Comparison of ENCODE assay signal across 13 cellular contexts in genomic region chr1:205259361-205259832, GRCh38. TPM values are rescaled to one million over a fixed set of nuclear protein-coding genes. Genes with fewer than 3 reads are reported as not detected.
DNase-seq lines count a peak whose midpoint lies in the region; ATAC-seq, FAIRE-seq and TF ChIP-seq lines count a peak whose summit lies in the region.
"Had no signal": no experiment of that assay in that cellular context is flagged by ENCODE, and none has a peak within 500 bp of the region (broad histone marks: within the 10 kb centered on the region; RNA-seq: fewer than 3 reads in every experiment).

No MANE protein-coding gene starts in this region.

- H2AFZ ChIP-seq in K562 (ENCODE audit: low read depth, low read length): no peak overlapping the region

- no peaks in the 10 kb centered on the region for H3K27me3 Mint-ChIP-seq in activated T-helper 2 cell treated with anti-CD3 and anti-CD28 coated beads, Interferon-gamma antibody, Interleukin-2, Interleukin-4, amounts not matched to agents 10 μg/mL and 5 μg/mL and 100 μg/mL, durations not matched to agents 14 hours and 24 hours and 36 hours (ENCODE audit: low read depth)
- H3K27me3 Mint-ChIP-seq in activated T-cell treated with anti-CD3 and anti-CD28 coated beads, Interleukin-2, amount 50 U/mL, for 72 hours (ENCODE audit: low read depth): peaks cover 5% of the 10 kb centered on the region

- H3K4me2 ChIP-seq in K562 (ENCODE audit: insufficient read depth, low read length): no peak overlapping the region

- H3K27ac ChIP-seq in K562 (ENCODE audit: extremely low read depth, low read depth, low read length) (no peak overlapping the region), upper lobe of left lung (peak overlapping the region in 3 of 4 donors; percentile 39 to 45 (median 42))

- ATAC-seq in Right ventricle myocardium inferior (peak; percentile 12), K562 (no peak), upper lobe of left lung (ENCODE audit: low FRiP score in 2 of 2) (no peak)
- no peak for ATAC-seq in activated T-cell treated with anti-CD3 and anti-CD28 coated beads, Interleukin-2, amount 50 U/mL, for 72 hours (replicated peaks in 1 of 2)
- ATAC-seq: natural killer cell; stimulated activated memory B cell treated with anti-CD40 and anti-IgM and Interleukin-4, amounts not matched to agents 10 μg/mL and 1 μg/mL and 100 μg/mL, for 72 hours had no signal

- no peaks in the 10 kb centered on the region for H3K9me3 Mint-ChIP-seq in activated T-helper 2 cell treated with anti-CD3 and anti-CD28 coated beads, Interferon-gamma antibody, Interleukin-2, Interleukin-4, amounts not matched to agents 10 μg/mL and 5 μg/mL and 100 μg/mL, durations not matched to agents 14 hours and 24 hours and 36 hours
- H3K9me3 Mint-ChIP-seq in activated T-cell treated with anti-CD3 and anti-CD28 coated beads, Interleukin-2, amount 50 U/mL, for 72 hours: no peaks in the 10 kb centered on the region
- H3K9me3 Mint-ChIP-seq: activated B cell treated with CpG ODN at 0.5 μM for 24 hours; natural killer cell; stimulated activated memory B cell treated with anti-CD40 and anti-IgM and Interleukin-4, amounts not matched to agents 10 μg/mL and 1 μg/mL and 100 μg/mL, for 72 hours had no signal

- DNase-seq in Right ventricle myocardium inferior (ENCODE audit: missing footprints): no peak
- DNase-seq in cardiac septum (ENCODE audit: low spot score): no peak
- DNase-seq in K562 (ENCODE audit: extremely low read depth in 1 of 4, low spot score in 3 of 4): no peak
- peak in 1 of 2 donors; percentile 72 for DNase-seq in upper lobe of left lung
- no peak for DNase-seq in NCI-H1417 (lab: John Stamatoyannopoulos, UW)
- no peak for DNase-seq in activated T-helper 2 cell treated with anti-CD3 and anti-CD28 coated beads, Interferon-gamma antibody, Interleukin-2, Interleukin-4, amounts not matched to agents 10 μg/mL and 5 μg/mL and 100 μg/mL, durations not matched to agents 14 hours and 24 hours and 36 hours (ENCODE audit: low spot score)
- DNase-seq in activated T-cell treated with anti-CD3 and anti-CD28 coated beads, Interleukin-2, amount 50 U/mL, for 72 hours: no peak
- DNase-seq: activated B cell treated with CpG ODN at 0.5 μM for 24 hours, KG1, natural killer cell, NCI-H510A had no signal

- intact Hi-C loops in Right ventricle myocardium inferior (cut with DNase I) (loop anchor here (5.0 kb wide), 2 partner anchors 117 to 282 kb away; no protein-coding TSS in a partner anchor), cardiac septum (cut with DNase I) (loop anchor here (5.0 kb wide), 2 partner anchors 117 to 272 kb away; no protein-coding TSS in a partner anchor), K562 (cut with micrococcal nuclease) (loop anchor here (5.0 kb wide), 1 partner anchor 117 kb away; no protein-coding TSS in a partner anchor)
- intact Hi-C loops in activated T-helper 2 cell treated with anti-CD3 and anti-CD28 coated beads, Interferon-gamma antibody, Interleukin-2, Interleukin-4, amounts not matched to agents 10 μg/mL and 5 μg/mL and 100 μg/mL, durations not matched to agents 14 hours and 24 hours and 36 hours (cut with micrococcal nuclease): loop anchor here (5.0 kb wide), 2 partner anchors 47 to 117 kb away; partner anchors contain the start of gene DSTYK

- 40% methylated on average over 10 of the region's 10 CpGs for WGBS in K562 (ENCODE audit: insufficient coverage, low coverage, missing lambda C conversion rate)
- 51 to 56% methylated on average over 10 of the region's 10 CpGs for WGBS in upper lobe of left lung, 2 donors

- TF ChIP-seq POLR2A in K562 (conservative IDR thresholded peaks at IDR 0.05) (no peak), upper lobe of left lung (IDR thresholded peaks at IDR 0.05) (no peak)

- H3K27ac Mint-ChIP-seq in activated T-helper 2 cell treated with anti-CD3 and anti-CD28 coated beads, Interferon-gamma antibody, Interleukin-2, Interleukin-4, amounts not matched to agents 10 μg/mL and 5 μg/mL and 100 μg/mL, durations not matched to agents 14 hours and 24 hours and 36 hours: no peak overlapping the region
- no peak overlapping the region for H3K27ac Mint-ChIP-seq in activated T-cell treated with anti-CD3 and anti-CD28 coated beads, Interleukin-2, amount 50 U/mL, for 72 hours
- H3K27ac Mint-ChIP-seq: activated B cell treated with CpG ODN at 0.5 μM for 24 hours; natural killer cell; stimulated activated memory B cell treated with anti-CD40 and anti-IgM and Interleukin-4, amounts not matched to agents 10 μg/mL and 1 μg/mL and 100 μg/mL, for 72 hours had no signal

- peaks cover 20% of the 10 kb centered on the region for H3K4me1 Mint-ChIP-seq in activated T-helper 2 cell treated with anti-CD3 and anti-CD28 coated beads, Interferon-gamma antibody, Interleukin-2, Interleukin-4, amounts not matched to agents 10 μg/mL and 5 μg/mL and 100 μg/mL, durations not matched to agents 14 hours and 24 hours and 36 hours (ENCODE audit: low read depth)
- peaks cover 36% of the 10 kb centered on the region for H3K4me1 Mint-ChIP-seq in activated T-cell treated with anti-CD3 and anti-CD28 coated beads, Interleukin-2, amount 50 U/mL, for 72 hours (ENCODE audit: low read depth)

- CTCF ChIA-PET in K562 (lab: Yijun Ruan, JAX; ENCODE audit: low intra/inter-chr PET ratio): no interaction called here

- H3K4me3 ChIP-seq in K562: no peak overlapping the region
- H3K4me3 ChIP-seq in iPS-15b (ENCODE audit: low read depth, low read length): no peak overlapping the region
- no peak overlapping the region for H3K4me3 ChIP-seq in upper lobe of left lung

- H4K20me1 ChIP-seq in K562 (replicated peaks; ENCODE audit: control insufficient read depth, insufficient read depth, low read length): no peaks in the 10 kb centered on the region

- TF ChIP-seq CTCF in K562 (IDR thresholded peaks at IDR 0.05 in 2 of 3, conservative IDR thresholded peaks at IDR 0.05 in 1 of 3; ENCODE audit: insufficient read depth in 2 of 3, low read depth in 1 of 3, low read length in 3 of 3): no peak; a peak in 1 of 6 replicates
- no peak for TF ChIP-seq CTCF in upper lobe of left lung (IDR thresholded peaks at IDR 0.05)

- H3K4me1 ChIP-seq in K562 (replicated peaks in 1 of 2; ENCODE audit: control insufficient read depth in 2 of 2, insufficient read depth in 2 of 2, low read length in 2 of 2): peaks cover 40 to 41% of the 10 kb centered on the region in 2 experiments
- H3K4me1 ChIP-seq in iPS-15b (ENCODE audit: control insufficient read depth, insufficient read depth, low read length): peaks cover 16% of the 10 kb centered on the region
- peaks cover 22 to 47% (median 42%) of the 10 kb centered on the region in 4 donors for H3K4me1 ChIP-seq in upper lobe of left lung

- no peak overlapping the region for H3K4me3 Mint-ChIP-seq in activated T-helper 2 cell treated with anti-CD3 and anti-CD28 coated beads, Interferon-gamma antibody, Interleukin-2, Interleukin-4, amounts not matched to agents 10 μg/mL and 5 μg/mL and 100 μg/mL, durations not matched to agents 14 hours and 24 hours and 36 hours (ENCODE audit: low read depth)
- H3K4me3 Mint-ChIP-seq in activated T-cell treated with anti-CD3 and anti-CD28 coated beads, Interleukin-2, amount 50 U/mL, for 72 hours: no peak overlapping the region
- H3K4me3 Mint-ChIP-seq: activated B cell treated with CpG ODN at 0.5 μM for 24 hours; natural killer cell; stimulated activated memory B cell treated with anti-CD40 and anti-IgM and Interleukin-4, amounts not matched to agents 10 μg/mL and 1 μg/mL and 100 μg/mL, for 72 hours had no signal

- BruUV-seq in K562 (replicated peaks; lab: Mats Ljungman, UMichigan): no TSS peak

- H3K27me3 ChIP-seq in K562 (ENCODE audit: control insufficient read depth in 2 of 2, insufficient read depth in 2 of 2, low read length in 2 of 2) (peaks cover 0 to 4% of the 10 kb centered on the region in 2 experiments; a peak in 1 of 5 replicates), iPS-15b (ENCODE audit: control insufficient read depth, insufficient read depth, low read length) (no peaks in the 10 kb centered on the region), upper lobe of left lung (no peaks in the 10 kb centered on the region)

- H3K9me3 ChIP-seq in K562 (replicated peaks; ENCODE audit: control insufficient read depth, insufficient read depth, low read depth, low read length) (no peaks in the 10 kb centered on the region), iPS-15b (ENCODE audit: control insufficient read depth, insufficient read depth, low read length) (no peaks in the 10 kb centered on the region), upper lobe of left lung (no peaks in the 10 kb centered on the region)

- H3K36me3 ChIP-seq in K562 (ENCODE audit: control insufficient read depth, insufficient read depth, low read length) (no peaks in the 10 kb centered on the region), iPS-15b (ENCODE audit: control insufficient read depth, insufficient read depth, low read length) (no peaks in the 10 kb centered on the region), upper lobe of left lung (no peaks in the 10 kb centered on the region)

- no peak for TF ChIP-seq RAD21 in K562 (CRISPR knock-in tag; conservative IDR thresholded peaks at IDR 0.05 in 1 of 2, IDR thresholded peaks at IDR 0.05 in 1 of 2)

- H3K9me1 ChIP-seq in K562 (ENCODE audit: control insufficient read depth, insufficient read depth, low read length): no peaks in the 10 kb centered on the region

- FAIRE-seq in K562 (lab: Jason Lieb, UNC): no peak

- TF ChIP-seq EP300 in K562 (IDR thresholded peaks at IDR 0.05; ENCODE audit: low read length) (no peak), upper lobe of left lung (IDR thresholded peaks at IDR 0.05) (no peak)

- H3K9ac ChIP-seq in K562 (ENCODE audit: insufficient read depth in 1 of 2, low read depth in 2 of 2, low read length in 2 of 2): peak overlapping the region in 1 of 2 experiments; percentile 56; a peak in 1 of 4 replicates
- peak overlapping the region; percentile 16 for H3K9ac ChIP-seq in iPS-15b (ENCODE audit: low read depth, low read length)

- no peaks in the 10 kb centered on the region for H3K79me2 ChIP-seq in K562 (ENCODE audit: control insufficient read depth, insufficient read depth, low read length)

- POLR2A ChIA-PET in K562 (lab: Yijun Ruan, JAX): interaction anchor here (0.5 to 1.6 kb wide), 6 partner anchors 31 to 448 kb away, joined by 3 to 4 read pairs (median 3); partner anchors contain the start of gene TMCC2

- no peaks in the 10 kb centered on the region for H3K36me3 Mint-ChIP-seq in activated T-helper 2 cell treated with anti-CD3 and anti-CD28 coated beads, Interferon-gamma antibody, Interleukin-2, Interleukin-4, amounts not matched to agents 10 μg/mL and 5 μg/mL and 100 μg/mL, durations not matched to agents 14 hours and 24 hours and 36 hours (ENCODE audit: low read depth)
- no peaks in the 10 kb centered on the region for H3K36me3 Mint-ChIP-seq in activated T-cell treated with anti-CD3 and anti-CD28 coated beads, Interleukin-2, amount 50 U/mL, for 72 hours (ENCODE audit: insufficient read depth in 2 of 2)
- H3K36me3 Mint-ChIP-seq: natural killer cell; stimulated activated memory B cell treated with anti-CD40 and anti-IgM and Interleukin-4, amounts not matched to agents 10 μg/mL and 1 μg/mL and 100 μg/mL, for 72 hours had no signal

- in situ Hi-C loops in K562 (cut with MboI): loop anchor here (5.0 kb wide), 1 partner anchor 282 kb away; no protein-coding TSS in a partner anchor

RNA-seq across cellular contexts. Expression of gene TMCC2, which starts 31.7 kb away (rescaled TPM):
- total RNA-seq in Right ventricle myocardium inferior (1.2 TPM), cardiac septum (4.0 TPM), K562 (2014; rRNA removed) (1.5 and 1.6 TPM in 2 replicates), K562 (2014; rRNA removed; fragmentation: Illumina TruSeq; extraction: Trizol) (0.48 and 0.62 TPM in 2 replicates), K562 (2015; rRNA removed; fragmentation: Illumina TruSeq; extraction: Trizol) (0.94 and 0.98 TPM in 2 replicates), K562 (2021) (1.8 TPM in 2 replicates), upper lobe of left lung (1 to 10 TPM; 1.3 to 7.2 (median 3.8) TPM)
- 0.44 and 1.0 TPM in 2 replicates for total RNA-seq in K562 (2011; cell fraction: chromatin; rRNA removed; ENCODE audit: low replicate concordance)
- 0.66 and 1.0 TPM in 2 replicates for total RNA-seq in K562 (2011; cell fraction: nucleolus; rRNA removed)
- 0.51 and 1.1 TPM in 2 replicates for total RNA-seq in K562 (2011; cell fraction: nucleoplasm; rRNA removed)
- polyA plus RNA-seq in K562 (2011; rRNA removed) (0.60 and 1.3 TPM in 2 replicates), K562 (2014; fragmentation: Illumina TruSeq; extraction: Trizol) (1.2 and 1.3 TPM in 2 replicates), K562 (2014; fragmentation: Nextera tagmentation; extraction: Ambion mirVana) (under 1 TPM; 0.06 to 0.10 TPM), K562 (2014; rRNA removed) (1.2 and 2.0 TPM in 2 replicates)
- 1.6 and 1.7 TPM in 2 replicates for polyA plus RNA-seq in K562 (2011; cell fraction: cytosol; rRNA removed)
- 1.6 and 1.9 TPM in 2 replicates for polyA plus RNA-seq in K562 (2011; cell fraction: nucleus; rRNA removed)
- 2.0 and 6.3 TPM in 2 replicates for polyA plus RNA-seq in K562 (2012)
- polyA minus RNA-seq in K562 (2011; rRNA and poly(A)+ RNA removed): 0.74 and 1.3 TPM in 2 replicates
- 0.76 and 2.9 TPM in 2 replicates for polyA minus RNA-seq in K562 (2011; cell fraction: cytosol; rRNA and poly(A)+ RNA removed)
- polyA minus RNA-seq in K562 (2011; cell fraction: nucleus; rRNA and poly(A)+ RNA removed): 0.54 and 1.6 TPM in 2 replicates
- 13.4 and 14.0 TPM in 2 replicates for total RNA-seq in activated T-helper 2 cell treated with anti-CD3 and anti-CD28 coated beads, Interferon-gamma antibody, Interleukin-2, Interleukin-4, amounts not matched to agents 10 μg/mL and 5 μg/mL and 100 μg/mL, durations not matched to agents 14 hours and 24 hours and 36 hours
- total RNA-seq in activated T-cell treated with anti-CD3 and anti-CD28 coated beads, Interleukin-2, amount 50 U/mL, for 72 hours: 1 to 10 TPM; 4.5 to 5.8 TPM

RNA-seq across cellular contexts. Expression of gene DSTYK, which starts 47.9 kb away (rescaled TPM):
- total RNA-seq in Right ventricle myocardium inferior (5.2 TPM), cardiac septum (7.3 TPM), K562 (2014; rRNA removed) (4.2 and 5.5 TPM in 2 replicates), K562 (2014; rRNA removed; fragmentation: Illumina TruSeq; extraction: Trizol) (7.0 TPM in 2 replicates), K562 (2015; rRNA removed; fragmentation: Illumina TruSeq; extraction: Trizol) (6.6 and 7.1 TPM in 2 replicates), K562 (2021) (6.2 and 7.3 TPM in 2 replicates), upper lobe of left lung (10 to 100 TPM in 3 of 6 donors, 1 to 10 TPM in 3; 8.4 to 15.7 (median 10.6) TPM)
- total RNA-seq in K562 (2011; cell fraction: chromatin; rRNA removed; ENCODE audit: low replicate concordance): 12.5 and 15.3 TPM in 2 replicates
- total RNA-seq in K562 (2011; cell fraction: nucleolus; rRNA removed): 6.3 and 7.2 TPM in 2 replicates
- 11.8 and 16.3 TPM in 2 replicates for total RNA-seq in K562 (2011; cell fraction: nucleoplasm; rRNA removed)
- polyA plus RNA-seq in K562 (2011; rRNA removed) (6.3 and 7.0 TPM in 2 replicates), K562 (2014; fragmentation: Illumina TruSeq; extraction: Trizol) (6.3 and 6.9 TPM in 2 replicates), K562 (2014; fragmentation: Nextera tagmentation; extraction: Ambion mirVana) (1 to 10 TPM; 4.6 to 5.0 TPM), K562 (2014; rRNA removed) (4.8 and 5.4 TPM in 2 replicates)
- polyA plus RNA-seq in K562 (2011; cell fraction: cytosol; rRNA removed): 2.3 and 4.7 TPM in 2 replicates
- 2.9 and 3.0 TPM in 2 replicates for polyA plus RNA-seq in K562 (2011; cell fraction: nucleus; rRNA removed)
- polyA plus RNA-seq in K562 (2012): 5.6 and 8.7 TPM in 2 replicates
- 11.5 and 13.9 TPM in 2 replicates for polyA minus RNA-seq in K562 (2011; rRNA and poly(A)+ RNA removed)
- polyA minus RNA-seq in K562 (2011; cell fraction: cytosol; rRNA and poly(A)+ RNA removed): 4.2 and 4.4 TPM in 2 replicates
- 4.6 and 8.2 TPM in 2 replicates for polyA minus RNA-seq in K562 (2011; cell fraction: nucleus; rRNA and poly(A)+ RNA removed)
- total RNA-seq in activated T-helper 2 cell treated with anti-CD3 and anti-CD28 coated beads, Interferon-gamma antibody, Interleukin-2, Interleukin-4, amounts not matched to agents 10 μg/mL and 5 μg/mL and 100 μg/mL, durations not matched to agents 14 hours and 24 hours and 36 hours: 27.3 and 28.6 TPM in 2 replicates
- 10 to 100 TPM in 1 of 2 donors, 1 to 10 TPM in 1; 9.8 to 10.7 TPM for total RNA-seq in activated T-cell treated with anti-CD3 and anti-CD28 coated beads, Interleukin-2, amount 50 U/mL, for 72 hours
